22 cellular contexts compared by ENCODE assay signal in the genomic region with DNA sequence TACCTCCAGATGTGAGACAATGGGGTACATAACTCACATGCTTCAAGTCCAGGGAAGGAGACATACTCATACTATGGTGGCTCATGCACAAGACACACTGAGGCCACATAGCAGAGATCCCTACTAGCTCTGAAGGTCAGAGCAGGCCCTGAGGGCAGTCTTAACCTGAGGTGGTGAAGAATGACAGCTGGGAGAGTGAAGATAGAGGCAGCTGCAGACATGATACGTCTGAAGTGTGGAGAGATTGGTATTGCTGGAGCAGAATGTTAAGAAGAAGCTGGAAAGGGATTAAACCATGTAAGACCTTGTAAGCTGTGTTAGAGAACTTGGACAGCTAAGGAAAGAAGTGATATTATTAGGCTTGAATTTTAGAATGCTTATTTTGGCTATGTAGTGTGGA.
"Had no signal": no experiment of that assay in that cellular context is flagged by ENCODE, and none has a peak within 500 bp of the region (broad histone marks: within the 10 kb centered on the region; RNA-seq: fewer than 3 reads in every experiment).

No MANE protein-coding gene starts in this region.

- FAIRE-seq: endothelial cell of umbilical vein, TTC549, urothelium cell line had no signal

- DNase-seq: activated CD4-positive, alpha-beta memory T cell treated with anti-CD3 and anti-CD28 coated beads for 36 hours; activated CD4-positive, alpha-beta T cell treated with anti-CD3 and anti-CD28 coated beads for 36 hours; activated effector memory CD4-positive, alpha-beta T cell treated with Interleukin-2 at 50 U/mL for 16 hours; activated naive CD4-positive, alpha-beta T cell treated with anti-CD3 and anti-CD28 coated beads, Interleukin-2, amount 10 ng/mL, durations not matched to agents 7 days and 5 days; activated T-cell treated with anti-CD3 and anti-CD28 coated beads, Interleukin-2, amount 50 U/mL, for 1 hour; effector CD8-positive, alpha-beta T cell; immature natural killer cell; lower lobe of right lung; nephron progenitor cell; nucleus accumbens; stimulated activated CD4-positive, alpha-beta T cell treated with anti-CD3 and anti-CD28 coated beads, Interleukin-12 subunit alpha, Interleukin-12 subunit beta, amount 100 ng/mL, for 4 hours; stimulated activated CD4-positive, alpha-beta T cell treated with anti-CD3 and anti-CD28 coated beads, Interleukin-1b, Interleukin-23, amount 100 ng/mL, for 48 hours; stimulated activated CD8-positive, alpha-beta memory T cell treated with anti-CD3 and anti-CD28 coated beads, Interleukin-4, amount 100 ng/mL, for 48 hours; stimulated activated naive CD4-positive, alpha-beta T cell; SW 1271; thyroid gland had no signal

- H3K4me1 ChIP-seq: ascending aorta, lower lobe of right lung, thyroid gland had no signal

- ATAC-seq: activated CD4-positive, alpha-beta T cell treated with anti-CD3 and anti-CD28 coated beads for 36 hours; lower lobe of right lung; WTC11 had no signal

- H3K4me3 ChIP-seq: ascending aorta, esophagus muscularis mucosa, lower lobe of right lung, thyroid gland had no signal

- H3K9me3 ChIP-seq: ascending aorta, esophagus muscularis mucosa, lower lobe of right lung, thyroid gland had no signal

- H3K27me3 ChIP-seq: ascending aorta, esophagus muscularis mucosa, thyroid gland had no signal

- H3K27ac ChIP-seq: ascending aorta, esophagus muscularis mucosa, lower lobe of right lung, thyroid gland had no signal
